In genomic region chr3:181715601-181716340, GRCh38 we compare ENCODE assay signal across 15 cellular contexts. TPM values are rescaled to one million over a fixed set of nuclear protein-coding genes. Genes with fewer than 3 reads are reported as not detected.
A peak's percentile ranks its signal among the peaks of the same experiment; 100 is the strongest.
DNase-seq lines count a peak whose midpoint lies in the region; ATAC-seq and TF ChIP-seq lines count a peak whose summit lies in the region.
"Had no signal": no experiment of that assay in that cellular context is flagged by ENCODE, and none has a peak within 500 bp of the region (broad histone marks: within the 10 kb centered on the region; RNA-seq: fewer than 3 reads in every experiment).

No MANE protein-coding gene starts in this region.

- H2AFZ ChIP-seq in Karpas-422 (ENCODE audit: low read length), result peak overlapping the region; percentile 80; the same call in 1 of the 2 replicates

- H3K4me3 ChIP-seq in Karpas-422 (ENCODE audit: low read length) (peak overlapping the region; percentile 59), heart left ventricle (no peak overlapping the region), left lung (no peak overlapping the region)
- H3K4me3 ChIP-seq: cardiac muscle cell had no signal

- H3K4me1 ChIP-seq in Karpas-422 (ENCODE audit: low read length), result peaks cover 52% of the 10 kb centered on the region
- H3K4me1 ChIP-seq in heart left ventricle, result peaks cover 0 to 30% (median 7%) of the 10 kb centered on the region in 12 donors
- H3K4me1 ChIP-seq in left lung, result peaks cover 0 to 23% of the 10 kb centered on the region in 2 donors

- peaks cover 26% of the 10 kb centered on the region for H3K4me1 Mint-ChIP-seq in chondrocyte (ENCODE audit: low read depth)
- H3K4me1 Mint-ChIP-seq: stimulated activated effector memory CD8-positive, alpha-beta T cell treated with anti-CD3 and anti-CD28 coated beads, Interleukin-12 subunit alpha, Interleukin-12 subunit beta, amount 100 ng/mL, for 72 hours had no signal

- H3K27me3 ChIP-seq in Karpas-422 (ENCODE audit: low read length) (no peaks in the 10 kb centered on the region), heart left ventricle (peaks cover 62 to 100% (median 99%) of the 10 kb centered on the region in 9 donors), left lung (peaks cover 100% of the 10 kb centered on the region in 2 donors)

- peaks cover 65% of the 10 kb centered on the region for H3K27me3 Mint-ChIP-seq in chondrocyte (ENCODE audit: low read depth)

- TF ChIP-seq POLR2A in heart left ventricle (IDR thresholded peaks at IDR 0.05), result no peak

- H3K4me2 ChIP-seq in Karpas-422 (ENCODE audit: low read depth, low read length, poor library complexity, severe bottlenecking), result peak overlapping the region; percentile 58

- peak overlapping the region; percentile 67 for H3K4me3 Mint-ChIP-seq in chondrocyte (ENCODE audit: unreplicated experiment)
- H3K4me3 Mint-ChIP-seq: stimulated activated effector memory CD8-positive, alpha-beta T cell treated with anti-CD3 and anti-CD28 coated beads, Interleukin-12 subunit alpha, Interleukin-12 subunit beta, amount 100 ng/mL, for 72 hours had no signal

- TF ChIP-seq CTCF in chondrocyte (IDR thresholded peaks at IDR 0.05), result no peak
- TF ChIP-seq CTCF in heart left ventricle (IDR thresholded peaks at IDR 0.05), result no peak
- TF ChIP-seq CTCF in left lung (IDR thresholded peaks at IDR 0.05), result no peak

- DNase-seq in COR-L47 (lab: John Stamatoyannopoulos, UW) (peak; percentile 18), Karpas-422 (no peak), chondrocyte (ENCODE audit: low spot score) (no peak), left kidney (ENCODE audit: low read depth, low spot score) (peak; percentile 29), HT-29 (ENCODE audit: low spot score) (no peak), heart left ventricle (no peak), left lung (no peak)
- DNase-seq: activated gamma-delta T cell treated with Interleukin-2 at 50 U/mL for 16 hours; DMS79; stimulated activated CD4-positive, alpha-beta T cell treated with anti-CD3 and anti-CD28 coated beads, Interleukin-2, amount 100 ng/mL, for 48 hours had no signal

- H3K9ac ChIP-seq in Karpas-422 (ENCODE audit: low read length), result peak overlapping the region; percentile 51

- no peaks in the 10 kb centered on the region for H3K9me3 ChIP-seq in Karpas-422 (ENCODE audit: low read length)
- no peaks in the 10 kb centered on the region for H3K9me3 ChIP-seq in heart left ventricle
- H3K9me3 ChIP-seq in left lung, result no peaks in the 10 kb centered on the region

- no peaks in the 10 kb centered on the region for H3K9me2 ChIP-seq in Karpas-422 (replicated peaks; ENCODE audit: insufficient read depth, low read length)

- 6 to 13% (median 9%) methylated on average over 15 of the region's 15 CpGs for WGBS in heart left ventricle, 4 donors

- peak overlapping the region; percentile 66 for H3K27ac Mint-ChIP-seq in chondrocyte (ENCODE audit: unreplicated experiment)
- H3K27ac Mint-ChIP-seq: stimulated activated effector memory CD8-positive, alpha-beta T cell treated with anti-CD3 and anti-CD28 coated beads, Interleukin-12 subunit alpha, Interleukin-12 subunit beta, amount 100 ng/mL, for 72 hours had no signal

- H3K79me2 ChIP-seq in Karpas-422 (ENCODE audit: low read length), result no peaks in the 10 kb centered on the region

- no peaks in the 10 kb centered on the region for H3K36me3 Mint-ChIP-seq in chondrocyte (ENCODE audit: low read depth)
- H3K36me3 Mint-ChIP-seq: stimulated activated effector memory CD8-positive, alpha-beta T cell treated with anti-CD3 and anti-CD28 coated beads, Interleukin-12 subunit alpha, Interleukin-12 subunit beta, amount 100 ng/mL, for 72 hours had no signal

- ATAC-seq in HG03135 (IDR thresholded peaks at IDR 0.05; ENCODE audit: unreplicated experiment) (no peak), heart left ventricle (no peak), left lung (no peak)
- ATAC-seq: Right ventricle myocardium inferior; stimulated activated effector memory CD8-positive, alpha-beta T cell treated with anti-CD3 and anti-CD28 coated beads, Interleukin-12 subunit alpha, Interleukin-12 subunit beta, amount 100 ng/mL, for 72 hours had no signal

- intact Hi-C loops in heart left ventricle (cut with DNase I) (no loop called here), left lung (cut with DNase I) (no loop called here)

- H3K36me3 ChIP-seq in Karpas-422 (ENCODE audit: insufficient read depth, low read length) (no peaks in the 10 kb centered on the region), heart left ventricle (no peaks in the 10 kb centered on the region), left lung (no peaks in the 10 kb centered on the region)
- H3K36me3 ChIP-seq: cardiac muscle cell had no signal

- H3K27ac ChIP-seq in Karpas-422 (ENCODE audit: low read length) (no peak overlapping the region), heart left ventricle (no peak overlapping the region), left lung (no peak overlapping the region)
- H3K27ac ChIP-seq: cardiac muscle cell had no signal

- H3K9me3 Mint-ChIP-seq in chondrocyte (ENCODE audit: low read depth), result no peaks in the 10 kb centered on the region

- no peaks in the 10 kb centered on the region for H4K20me1 ChIP-seq in Karpas-422 (ENCODE audit: insufficient read depth, low read depth, low read length)

RNA-seq across cellular contexts. Expression of gene SOX2, which starts 4.0 kb away (rescaled TPM):
- total RNA-seq in Karpas-422 (2014; rRNA removed; shearing (Covaris generic); ENCODE audit: low replicate concordance), result 0.51 and 0.63 TPM in 2 replicates
- total RNA-seq in chondrocyte (0.79 to 3.3 TPM (median 1.3 TPM) in 3 replicates), heart left ventricle (1 to 10 TPM in 2 of 9 donors, under 1 TPM in 2, not detected in 5; 0.09 to 1.1 (median 0.61) TPM), left lung (1 to 10 TPM in 1 of 2 donors, not detected in 1; 2.4 TPM)
- not detected in 2 replicates for total RNA-seq in HT-29 (2014; rRNA removed; shearing (Covaris generic))
- under 1 TPM; 0.11 to 0.30 TPM for polyA plus RNA-seq in heart left ventricle
- total RNA-seq: activated CD8-positive, alpha-beta memory T cell treated with anti-CD3 and anti-CD28 coated beads for 36 hours had no signal
- polyA plus RNA-seq: cardiac muscle cell had no signal

Comparison
In these comparisons a context has a peak if more than half of its experiments do, and no peak if none do; other contexts are left out.
1. DNase-seq: peak in COR-L47 (single experiment) and left kidney (single experiment); none in Karpas-422 (single experiment), chondrocyte (single experiment), HT-29 (single experiment), heart left ventricle (0 of 5) and left lung (0 of 2).